In the genomic region with DNA sequence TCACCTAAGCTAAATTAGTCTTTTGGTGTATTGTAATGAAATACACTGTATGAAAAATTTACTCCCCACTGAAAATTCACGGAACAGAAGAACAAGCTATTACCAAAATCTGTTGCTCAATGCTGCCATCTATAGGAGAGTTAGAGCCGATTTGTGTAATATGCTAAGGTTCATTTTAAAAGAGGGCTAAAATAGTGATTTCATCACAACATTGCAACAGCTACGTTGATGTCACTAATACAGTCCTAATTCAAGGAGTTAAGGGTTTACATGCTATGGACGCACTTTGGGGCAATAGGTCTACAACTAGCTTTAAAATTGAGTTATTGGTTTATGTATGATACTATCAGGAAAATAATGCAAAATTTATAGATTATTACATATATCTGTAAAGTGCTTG, we compare ENCODE assay signal across 8 cellular contexts. TPM values are rescaled to one million over a fixed set of nuclear protein-coding genes. Genes with fewer than 3 reads are reported as not detected.
A peak's percentile ranks its signal among the peaks of the same experiment; 100 is the strongest.
DNase-seq lines count a peak whose midpoint lies in the region; ATAC-seq, FAIRE-seq and TF ChIP-seq lines count a peak whose summit lies in the region.

No MANE protein-coding gene starts in this region.

- H4K20me1 ChIP-seq in K562 (replicated peaks; ENCODE audit: control insufficient read depth, insufficient read depth, low read length) = no peaks in the 10 kb centered on the region

- TF ChIP-seq CTCF in HEK293 (tag by site-specific recombination; IDR thresholded peaks at IDR 0.05) (0 out of 2 replicates have a peak, but pooled peaks have one; percentile 32), K562 (IDR thresholded peaks at IDR 0.05 in 2 of 3, conservative IDR thresholded peaks at IDR 0.05 in 1 of 3; ENCODE audit: insufficient read depth in 2 of 3, low read depth in 1 of 3, low read length in 3 of 3) (peak; percentile 33 to 60 (median 47); a peak in 4 of 6 replicates)

- H2AFZ ChIP-seq in K562 (ENCODE audit: low read depth, low read length) = no peak overlapping the region

- no peak for TF ChIP-seq POLR2A in K562 (conservative IDR thresholded peaks at IDR 0.05)

- H3K4me1 ChIP-seq in CD4-positive, alpha-beta memory T cell (ENCODE audit: insufficient read depth, low read length) = peaks cover 22% of the 10 kb centered on the region
- no peaks in the 10 kb centered on the region; the same call in 1 of the 2 replicates for H3K4me1 ChIP-seq in HEK293 (ENCODE audit: control insufficient read depth, insufficient read depth, low read length)
- peaks cover 0 to 18% of the 10 kb centered on the region in 2 experiments; a peak in 2 of 5 replicates for H3K4me1 ChIP-seq in K562 (replicated peaks in 1 of 2; ENCODE audit: control insufficient read depth in 2 of 2, insufficient read depth in 2 of 2, low read length in 2 of 2)

- no peak overlapping the region for H3K4me2 ChIP-seq in K562 (ENCODE audit: insufficient read depth, low read length)

- H3K9me3 ChIP-seq in CD4-positive, alpha-beta memory T cell (ENCODE audit: control insufficient read depth in 1 of 2, low read length in 2 of 2) = no peaks in the 10 kb centered on the region
- H3K9me3 ChIP-seq in HEK293 (ENCODE audit: control insufficient read depth, insufficient read depth, low read depth, low read length) = no peaks in the 10 kb centered on the region
- H3K9me3 ChIP-seq in K562 (replicated peaks; ENCODE audit: control insufficient read depth, insufficient read depth, low read depth, low read length) = no peaks in the 10 kb centered on the region

- H3K27me3 Mint-ChIP-seq in CD4-positive, alpha-beta memory T cell = peaks cover 14 to 20% of the 10 kb centered on the region in 2 donors
- H3K27me3 Mint-ChIP-seq in activated T-cell treated with anti-CD3 and anti-CD28 coated beads, Interleukin-2, amount 50 U/mL, for 24 hours = peaks cover 30% of the 10 kb centered on the region

- H3K9me1 ChIP-seq in K562 (ENCODE audit: control insufficient read depth, insufficient read depth, low read length) = no peaks in the 10 kb centered on the region

- no peaks in the 10 kb centered on the region for H3K36me3 ChIP-seq in CD4-positive, alpha-beta memory T cell (ENCODE audit: insufficient read depth, low read length)
- H3K36me3 ChIP-seq in HEK293 (ENCODE audit: control insufficient read depth in 2 of 2, insufficient read depth in 1 of 2, low read length in 2 of 2) (peaks cover 0 to 7% of the 10 kb centered on the region in 2 experiments; a peak in 1 of 3 replicates), K562 (ENCODE audit: control insufficient read depth, insufficient read depth, low read length) (no peaks in the 10 kb centered on the region)

- no peaks in the 10 kb centered on the region for H3K9me3 Mint-ChIP-seq in CD4-positive, alpha-beta memory T cell
- no peaks in the 10 kb centered on the region for H3K9me3 Mint-ChIP-seq in activated T-cell treated with anti-CD3 and anti-CD28 coated beads, Interleukin-2, amount 50 U/mL, for 24 hours

- no peaks in the 10 kb centered on the region for H3K79me2 ChIP-seq in K562 (ENCODE audit: control insufficient read depth, insufficient read depth, low read length)

- BruUV-seq in K562 (replicated peaks; lab: Mats Ljungman, UMichigan) = no TSS peak

- H3K27ac Mint-ChIP-seq in CD4-positive, alpha-beta memory T cell = no peak overlapping the region
- H3K27ac Mint-ChIP-seq in activated T-cell treated with anti-CD3 and anti-CD28 coated beads, Interleukin-2, amount 50 U/mL, for 24 hours = no peak overlapping the region

- intact Hi-C loops in CD4-positive, alpha-beta memory T cell (cut with micrococcal nuclease) = loop anchor here (1.0 to 10.0 kb wide), 8 partner anchors 33 to 1520 kb away; no protein-coding TSS in a partner anchor
- intact Hi-C loops in K562 (cut with micrococcal nuclease) = loop anchor here (2.0 kb wide), 2 partner anchors 586 to 1132 kb away; no protein-coding TSS in a partner anchor

- no peak for TF ChIP-seq EP300 in K562 (IDR thresholded peaks at IDR 0.05; ENCODE audit: low read length)

- POLR2A ChIA-PET in CD4-positive, alpha-beta memory T cell (lab: Charles Lee; ENCODE audit: partially characterized antibody) = interaction anchor here (0.7 to 1.8 kb wide), 4 partner anchors 10 to 34 kb away, joined by 3 to 7 read pairs (median 4); partner anchors contain the start of gene RHBDD1
- POLR2A ChIA-PET in HEK293 (lab: Yijun Ruan, JAX) = interaction anchor here (0.6 kb wide), 1 partner anchor 1118 kb away, joined by 3 read pairs; no protein-coding TSS in a partner anchor
- POLR2A ChIA-PET in K562 (lab: Yijun Ruan, JAX) = interaction anchor here (0.9 to 1.1 kb wide), 2 partner anchors 8 to 180 kb away, joined by 3 to 4 read pairs; no protein-coding TSS in a partner anchor

- peaks cover 15 to 26% (median 22%) of the 10 kb centered on the region in 4 donors for H3K4me1 Mint-ChIP-seq in CD4-positive, alpha-beta memory T cell
- peaks cover 23% of the 10 kb centered on the region for H3K4me1 Mint-ChIP-seq in activated T-cell treated with anti-CD3 and anti-CD28 coated beads, Interleukin-2, amount 50 U/mL, for 24 hours (ENCODE audit: low read depth)

- in situ Hi-C loops in K562 (cut with MboI) = loop anchor here (10.0 to 25.0 kb wide), 2 partner anchors 568 to 1140 kb away; no protein-coding TSS in a partner anchor

- CTCF ChIA-PET in CD4-positive, alpha-beta memory T cell (lab: Charles Lee; ENCODE audit: partially characterized antibody) = interaction anchor here (0.6 to 6.3 kb wide), 44 partner anchors 9 to 1519 kb away, joined by 3 to 59 read pairs (median 5); partner anchors contain the start of gene RHBDD1
- CTCF ChIA-PET in HEK293 (lab: Yijun Ruan, JAX) (interaction anchor here (0.5 to 2.3 kb wide), 47 partner anchors 8 to 1698 kb away, joined by 3 to 17 read pairs (median 4); no protein-coding TSS in a partner anchor), K562 (lab: Yijun Ruan, JAX; ENCODE audit: low intra/inter-chr PET ratio) (interaction anchor here (0.7 to 1.1 kb wide), 3 partner anchors 304 to 1137 kb away, joined by 3 to 5 read pairs (median 3); no protein-coding TSS in a partner anchor)

- H3K4me3 ChIP-seq in CD4-positive, alpha-beta memory T cell (ENCODE audit: low read length in 2 of 2) = no peak overlapping the region
- H3K4me3 ChIP-seq in HEK293 (ENCODE audit: low read depth, low read length) (no peak overlapping the region), K562 (no peak overlapping the region)

- peak; percentile 56 to 73 for TF ChIP-seq RAD21 in K562 (CRISPR knock-in tag; conservative IDR thresholded peaks at IDR 0.05 in 1 of 2, IDR thresholded peaks at IDR 0.05 in 1 of 2)

- H3K36me3 Mint-ChIP-seq in CD4-positive, alpha-beta memory T cell = no peaks in the 10 kb centered on the region
- H3K36me3 Mint-ChIP-seq in activated T-cell treated with anti-CD3 and anti-CD28 coated beads, Interleukin-2, amount 50 U/mL, for 24 hours (ENCODE audit: low read depth) = peaks cover 3% of the 10 kb centered on the region

- no peaks in the 10 kb centered on the region for H3K27me3 ChIP-seq in CD4-positive, alpha-beta memory T cell (ENCODE audit: insufficient read depth, low read length)
- H3K27me3 ChIP-seq in K562 (ENCODE audit: control insufficient read depth in 2 of 2, insufficient read depth in 2 of 2, low read length in 2 of 2) = no peaks in the 10 kb centered on the region; a peak in 1 of 5 replicates

- ATAC-seq in K562 = peak; percentile 53
- no peak for ATAC-seq in HG03571 (IDR thresholded peaks at IDR 0.05; ENCODE audit: unreplicated experiment)

- peak overlapping the region in 1 of 8 donors; percentile 1 for H3K4me3 Mint-ChIP-seq in CD4-positive, alpha-beta memory T cell
- H3K4me3 Mint-ChIP-seq in activated T-cell treated with anti-CD3 and anti-CD28 coated beads, Interleukin-2, amount 50 U/mL, for 24 hours = no peak overlapping the region

- DNase-seq in CD4-positive, alpha-beta memory T cell = peak in 4 of 5 donors; percentile 64 to 70 (median 68)
- DNase-seq in NCI-H526 (lab: John Stamatoyannopoulos, UW) = peak; percentile 59 to 79
- DNase-seq in K562 (ENCODE audit: extremely low read depth in 1 of 4, low spot score in 3 of 4) = peak; percentile 24 to 71 (median 37)
- peak; percentile 85 for DNase-seq in left kidney (ENCODE audit: low read depth, low spot score)
- DNase-seq in activated T-cell treated with anti-CD3 and anti-CD28 coated beads, Interleukin-2, amount 50 U/mL, for 24 hours = no peak
- no peak for DNase-seq in effector CD8-positive, alpha-beta T cell (lab: John Stamatoyannopoulos, UW)

- FAIRE-seq in K562 (lab: Jason Lieb, UNC) = peak; percentile 77

- no peak overlapping the region for H3K9ac ChIP-seq in K562 (ENCODE audit: insufficient read depth in 1 of 2, low read depth in 2 of 2, low read length in 2 of 2)

- H3K27ac ChIP-seq in CD4-positive, alpha-beta memory T cell (ENCODE audit: low read depth, low read length) = no peak overlapping the region
- H3K27ac ChIP-seq in HEK293 (ENCODE audit: extremely low read depth, low read depth, low read length) (no peak overlapping the region), K562 (ENCODE audit: extremely low read depth, low read depth, low read length) (no peak overlapping the region)

- 0% methylated on average over 3 of the region's 4 CpGs for WGBS in K562 (ENCODE audit: insufficient coverage, low coverage, missing lambda C conversion rate)

RNA-seq across cellular contexts. Expression of gene IRS1, which starts 3.0 kb away (rescaled TPM):
- total RNA-seq in CD4-positive, alpha-beta memory T cell = 1 to 10 TPM; 2.2 to 2.4 TPM
- polyA plus RNA-seq in CD4-positive, alpha-beta memory T cell = under 1 TPM; 0.02 to 0.03 TPM
- total RNA-seq in K562 (2011; cell fraction: chromatin; rRNA removed; ENCODE audit: low replicate concordance) = 0.42 and 0.60 TPM in 2 replicates
- total RNA-seq in K562 (2011; cell fraction: nucleolus; rRNA removed) = 0.67 and 0.92 TPM in 2 replicates
- total RNA-seq in K562 (2011; cell fraction: nucleoplasm; rRNA removed) = 0.23 and 0.29 TPM in 2 replicates
- total RNA-seq in K562 (2014; rRNA removed) (0.12 and 0.14 TPM in 2 replicates), K562 (2014; rRNA removed; fragmentation: Illumina TruSeq; extraction: Trizol) (0.03 and 0.04 TPM in 2 replicates), K562 (2015; rRNA removed; fragmentation: Illumina TruSeq; extraction: Trizol) (0.11 TPM in 2 replicates), K562 (2021) (0.31 and 0.51 TPM in 2 replicates)
- polyA plus RNA-seq in K562 (2011; rRNA removed) (0.01 and 0.04 TPM in 2 replicates), K562 (2014; fragmentation: Illumina TruSeq; extraction: Trizol) (0.06 TPM in 2 replicates), K562 (2014; fragmentation: Nextera tagmentation; extraction: Ambion mirVana) (under 1 TPM in 1 of 2 experiments, not detected in 1; under 0.01 TPM), K562 (2014; rRNA removed) (0.09 and 0.20 TPM in 2 replicates)
- polyA plus RNA-seq in K562 (2011; cell fraction: cytosol; rRNA removed) = under 0.01 and 0.18 TPM in 2 replicates
- polyA plus RNA-seq in K562 (2011; cell fraction: nucleus; rRNA removed) = 0.03 and 0.40 TPM in 2 replicates
- polyA plus RNA-seq in K562 (2012) = 0.12 and 0.14 TPM in 2 replicates
- polyA minus RNA-seq in K562 (2011; rRNA and poly(A)+ RNA removed) = 0.03 and 0.07 TPM in 2 replicates
- polyA minus RNA-seq in K562 (2011; cell fraction: cytosol; rRNA and poly(A)+ RNA removed) = 0.19 TPM in 1 of 2 replicates, not detected in the other
- polyA minus RNA-seq in K562 (2011; cell fraction: nucleus; rRNA and poly(A)+ RNA removed) = 0.11 and 0.40 TPM in 2 replicates

RNA-seq across cellular contexts. Expression of gene RHBDD1, which starts 33.3 kb away (rescaled TPM):
- 10 to 100 TPM; 54.6 to 66.0 TPM for total RNA-seq in CD4-positive, alpha-beta memory T cell
- 10 to 100 TPM; 15.6 to 26.8 TPM for polyA plus RNA-seq in CD4-positive, alpha-beta memory T cell
- 108 and 192 TPM in 2 replicates for total RNA-seq in K562 (2011; cell fraction: chromatin; rRNA removed; ENCODE audit: low replicate concordance)
- 31.2 and 43.4 TPM in 2 replicates for total RNA-seq in K562 (2011; cell fraction: nucleolus; rRNA removed)
- total RNA-seq in K562 (2011; cell fraction: nucleoplasm; rRNA removed) = 85.6 and 92.8 TPM in 2 replicates
- 4.8 and 8.6 TPM in 2 replicates for total RNA-seq in K562 (2014; rRNA removed)
- 26.9 and 28.0 TPM in 2 replicates for total RNA-seq in K562 (2014; rRNA removed; fragmentation: Illumina TruSeq; extraction: Trizol)
- total RNA-seq in K562 (2015; rRNA removed; fragmentation: Illumina TruSeq; extraction: Trizol) = 14.4 and 15.6 TPM in 2 replicates
- 30.8 and 33.8 TPM in 2 replicates for total RNA-seq in K562 (2021)
- 28.6 and 34.8 TPM in 2 replicates for polyA plus RNA-seq in K562 (2011; rRNA removed)
- 13.1 and 17.5 TPM in 2 replicates for polyA plus RNA-seq in K562 (2011; cell fraction: cytosol; rRNA removed)
- 20.6 and 30.3 TPM in 2 replicates for polyA plus RNA-seq in K562 (2011; cell fraction: nucleus; rRNA removed)
- 18.0 and 23.4 TPM in 2 replicates for polyA plus RNA-seq in K562 (2012)
- 24.0 and 24.9 TPM in 2 replicates for polyA plus RNA-seq in K562 (2014; fragmentation: Illumina TruSeq; extraction: Trizol)
- 10 to 100 TPM in 1 of 2 experiments, 1 to 10 TPM in 1; 9.1 to 14.2 TPM for polyA plus RNA-seq in K562 (2014; fragmentation: Nextera tagmentation; extraction: Ambion mirVana)
- 10.6 and 13.6 TPM in 2 replicates for polyA plus RNA-seq in K562 (2014; rRNA removed)
- polyA minus RNA-seq in K562 (2011; rRNA and poly(A)+ RNA removed) = 102 and 135 TPM in 2 replicates
- polyA minus RNA-seq in K562 (2011; cell fraction: cytosol; rRNA and poly(A)+ RNA removed) = 23.8 and 36.8 TPM in 2 replicates
- polyA minus RNA-seq in K562 (2011; cell fraction: nucleus; rRNA and poly(A)+ RNA removed) = 42.4 and 73.3 TPM in 2 replicates

Comparison
In these comparisons a context has a peak if more than half of its experiments do, and no peak if none do; other contexts are left out.
1. DNase-seq: peak in CD4-positive, alpha-beta memory T cell (4 of 5), NCI-H526 (2 of 2), K562 (4 of 4) and left kidney (single experiment); none in activated T-cell treated with anti-CD3 and anti-CD28 coated beads, Interleukin-2, amount 50 U/mL, for 24 hours (single experiment) and effector CD8-positive, alpha-beta T cell (single experiment).